13 cellular contexts compared by ENCODE assay signal in the genomic region with DNA sequence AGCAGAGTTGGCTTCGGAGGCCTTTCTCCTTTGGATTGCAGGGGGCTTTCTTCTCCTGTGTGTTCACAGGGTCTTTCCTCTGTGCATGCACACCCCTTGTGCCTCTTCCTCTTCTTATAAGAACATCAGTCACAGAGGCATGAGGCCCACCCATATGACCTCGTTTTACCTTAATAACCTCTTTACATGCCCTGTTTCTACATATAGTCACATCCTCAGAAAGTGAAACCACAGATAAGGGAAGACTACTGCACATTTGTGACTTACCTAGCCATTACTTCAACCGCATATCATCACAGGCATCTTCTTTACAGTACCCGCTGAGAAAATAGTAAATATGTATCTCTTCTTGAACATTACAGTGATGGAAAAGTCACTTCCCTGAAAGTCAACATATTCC.
A peak's percentile ranks its signal among the peaks of the same experiment; 100 is the strongest.
DNase-seq lines count a peak whose midpoint lies in the region; ATAC-seq, FAIRE-seq and TF ChIP-seq lines count a peak whose summit lies in the region.
"Had no signal": no experiment of that assay in that cellular context is flagged by ENCODE, and none has a peak within 500 bp of the region (broad histone marks: within the 10 kb centered on the region; RNA-seq: fewer than 3 reads in every experiment).

No MANE protein-coding gene starts in this region.

- peaks cover 8% of the 10 kb centered on the region for H3K4me1 ChIP-seq in testis

- intact Hi-C loops in activated T-helper 2 cell treated with anti-CD3 and anti-CD28 coated beads, Interferon-gamma antibody, Interleukin-2, Interleukin-4, amounts not matched to agents 10 μg/mL and 5 μg/mL and 100 μg/mL, durations not matched to agents 14 hours and 24 hours and 36 hours (cut with micrococcal nuclease) = no loop called here
- intact Hi-C loops in testis (cut with DNase I; ENCODE audit: low total_unique reads) = no loop called here

- H3K27me3 ChIP-seq in testis = no peaks in the 10 kb centered on the region

- no peak overlapping the region for H3K4me3 Mint-ChIP-seq in activated T-helper 17 cell treated with anti-CD3 and anti-CD28 coated beads, Interleukin-2, amount 50 U/mL, for 72 hours
- H3K4me3 Mint-ChIP-seq in activated T-helper 2 cell treated with anti-CD3 and anti-CD28 coated beads, Interferon-gamma antibody, Interleukin-2, Interleukin-4, amounts not matched to agents 10 μg/mL and 5 μg/mL and 100 μg/mL, durations not matched to agents 14 hours and 24 hours and 36 hours (ENCODE audit: low read depth) = no peak overlapping the region
- H3K4me3 Mint-ChIP-seq: central memory CD8-positive, alpha-beta T cell had no signal

- H3K36me3 ChIP-seq in testis (ENCODE audit: low read depth, missing control alignments) = no peaks in the 10 kb centered on the region

- H3K27me3 Mint-ChIP-seq in activated T-helper 17 cell treated with anti-CD3 and anti-CD28 coated beads, Interleukin-2, amount 50 U/mL, for 72 hours = no peaks in the 10 kb centered on the region
- no peaks in the 10 kb centered on the region for H3K27me3 Mint-ChIP-seq in activated T-helper 2 cell treated with anti-CD3 and anti-CD28 coated beads, Interferon-gamma antibody, Interleukin-2, Interleukin-4, amounts not matched to agents 10 μg/mL and 5 μg/mL and 100 μg/mL, durations not matched to agents 14 hours and 24 hours and 36 hours (ENCODE audit: low read depth)
- H3K27me3 Mint-ChIP-seq: central memory CD8-positive, alpha-beta T cell had no signal

- H3K4me1 Mint-ChIP-seq in activated T-helper 17 cell treated with anti-CD3 and anti-CD28 coated beads, Interleukin-2, amount 50 U/mL, for 72 hours = no peaks in the 10 kb centered on the region
- H3K4me1 Mint-ChIP-seq in activated T-helper 2 cell treated with anti-CD3 and anti-CD28 coated beads, Interferon-gamma antibody, Interleukin-2, Interleukin-4, amounts not matched to agents 10 μg/mL and 5 μg/mL and 100 μg/mL, durations not matched to agents 14 hours and 24 hours and 36 hours (ENCODE audit: low read depth) = peaks cover 20% of the 10 kb centered on the region
- H3K4me1 Mint-ChIP-seq: central memory CD8-positive, alpha-beta T cell had no signal

- TF ChIP-seq CTCF in testis (IDR thresholded peaks at IDR 0.05) = no peak

- WGBS in testis, 2 donors = 89 to 91% methylated on average over 4 of the region's 4 CpGs

- no peaks in the 10 kb centered on the region for H3K9me3 Mint-ChIP-seq in activated T-helper 17 cell treated with anti-CD3 and anti-CD28 coated beads, Interleukin-2, amount 50 U/mL, for 72 hours
- no peaks in the 10 kb centered on the region for H3K9me3 Mint-ChIP-seq in activated T-helper 2 cell treated with anti-CD3 and anti-CD28 coated beads, Interferon-gamma antibody, Interleukin-2, Interleukin-4, amounts not matched to agents 10 μg/mL and 5 μg/mL and 100 μg/mL, durations not matched to agents 14 hours and 24 hours and 36 hours

- ATAC-seq in GM19351 (IDR thresholded peaks at IDR 0.05; ENCODE audit: unreplicated experiment) = peak; percentile 74
- ATAC-seq in HG03103 (IDR thresholded peaks at IDR 0.05; ENCODE audit: low read depth, unreplicated experiment) = peak; percentile 59
- peak; percentile 49 for ATAC-seq in activated T-helper 17 cell treated with anti-CD3 and anti-CD28 coated beads, Interleukin-2, amount 50 U/mL, for 72 hours (replicated peaks)
- no peak for ATAC-seq in GM21515 (IDR thresholded peaks at IDR 0.05; ENCODE audit: unreplicated experiment)
- no peak for ATAC-seq in esophagus mucosa

- no peak overlapping the region for H3K27ac Mint-ChIP-seq in activated T-helper 17 cell treated with anti-CD3 and anti-CD28 coated beads, Interleukin-2, amount 50 U/mL, for 72 hours
- no peak overlapping the region for H3K27ac Mint-ChIP-seq in activated T-helper 2 cell treated with anti-CD3 and anti-CD28 coated beads, Interferon-gamma antibody, Interleukin-2, Interleukin-4, amounts not matched to agents 10 μg/mL and 5 μg/mL and 100 μg/mL, durations not matched to agents 14 hours and 24 hours and 36 hours

- no peak overlapping the region for H3K27ac ChIP-seq in testis
- H3K27ac ChIP-seq: GM23248 had no signal

- no peaks in the 10 kb centered on the region for H3K9me3 ChIP-seq in testis

- H3K36me3 Mint-ChIP-seq in activated T-helper 17 cell treated with anti-CD3 and anti-CD28 coated beads, Interleukin-2, amount 50 U/mL, for 72 hours (ENCODE audit: low read depth) = no peaks in the 10 kb centered on the region
- no peaks in the 10 kb centered on the region for H3K36me3 Mint-ChIP-seq in activated T-helper 2 cell treated with anti-CD3 and anti-CD28 coated beads, Interferon-gamma antibody, Interleukin-2, Interleukin-4, amounts not matched to agents 10 μg/mL and 5 μg/mL and 100 μg/mL, durations not matched to agents 14 hours and 24 hours and 36 hours (ENCODE audit: low read depth)

- H3K4me3 ChIP-seq in testis = no peak overlapping the region
- H3K4me3 ChIP-seq: GM23248 had no signal

- TF ChIP-seq POLR2A in GM12892 (IDR thresholded peaks at IDR 0.05; ENCODE audit: low read depth, low read length) (no peak), testis (IDR thresholded peaks at IDR 0.05) (no peak)

- DNase-seq in GM12892 (ENCODE audit: insufficient read length) (no peak), testis (no peak)
- no peak for DNase-seq in activated T-helper 2 cell treated with anti-CD3 and anti-CD28 coated beads, Interferon-gamma antibody, Interleukin-2, Interleukin-4, amounts not matched to agents 10 μg/mL and 5 μg/mL and 100 μg/mL, durations not matched to agents 14 hours and 24 hours and 36 hours (ENCODE audit: low spot score)
- DNase-seq: activated gamma-delta T cell; GM23248; stimulated activated CD4-positive, alpha-beta T cell treated with anti-CD3 and anti-CD28 coated beads, Interleukin-4, amount 100 ng/mL, for 1 hour had no signal

- FAIRE-seq in GM12892 (lab: Jason Lieb, UNC) = peak; percentile 24
- FAIRE-seq: GM12891 had no signal

Comparison
In these comparisons a context has a peak if more than half of its experiments do, and no peak if none do; other contexts are left out.
1. ATAC-seq: peak in GM19351 (single experiment), HG03103 (single experiment) and activated T-helper 17 cell treated with anti-CD3 and anti-CD28 coated beads, Interleukin-2, amount 50 U/mL, for 72 hours (single experiment); none in GM21515 (single experiment) and esophagus mucosa (single experiment).